Comparison of ENCODE assay signal across 8 cellular contexts in genomic region chr19:39824143-39825092, GRCh38. TPM values are rescaled to one million over a fixed set of nuclear protein-coding genes. Genes with fewer than 3 reads are reported as not detected.
DNase-seq lines count a peak whose midpoint lies in the region; ATAC-seq, FAIRE-seq and TF ChIP-seq lines count a peak whose summit lies in the region.

No MANE protein-coding gene starts in this region.

- no peak for TF ChIP-seq CTCF in CD8-positive, alpha-beta T cell (IDR thresholded peaks at IDR 0.05)
- TF ChIP-seq CTCF in PC-3 (conservative IDR thresholded peaks at IDR 0.05; ENCODE audit: low read depth, low read length) (no peak), foreskin fibroblast (IDR thresholded peaks at IDR 0.05; ENCODE audit: low read depth, low read length) (no peak), nephron progenitor cell (IDR thresholded peaks at IDR 0.05) (no peak)

- H3K4me1 ChIP-seq in CD8-positive, alpha-beta T cell (ENCODE audit: insufficient read depth, low read length): peaks cover 27% of the 10 kb centered on the region
- H3K4me1 ChIP-seq in PC-3 (ENCODE audit: insufficient read depth, low read length): no peaks in the 10 kb centered on the region

- CTCF ChIA-PET in CD8-positive, alpha-beta T cell (lab: Charles Lee): interaction anchor here (0.7 to 2.5 kb wide), 3 partner anchors 19 to 20 kb away, joined by 3 to 14 read pairs (median 4); no protein-coding TSS in a partner anchor
- CTCF ChIA-PET in PC-3 (lab: Charles Lee): no interaction called here

- H3K36me3 ChIP-seq in CD8-positive, alpha-beta T cell (ENCODE audit: insufficient read depth, low read length): peaks cover 8% of the 10 kb centered on the region
- no peaks in the 10 kb centered on the region for H3K36me3 ChIP-seq in PC-3 (ENCODE audit: low read depth, low read length)

- H3K36me3 Mint-ChIP-seq in CD8-positive, alpha-beta T cell: peaks cover 28% of the 10 kb centered on the region
- H3K36me3 Mint-ChIP-seq in activated T-helper 2 cell treated with anti-CD3 and anti-CD28 coated beads, Interferon-gamma antibody, Interleukin-2, Interleukin-4, amounts not matched to agents 10 μg/mL and 5 μg/mL and 100 μg/mL, durations not matched to agents 14 hours and 24 hours and 36 hours (ENCODE audit: low read depth): peaks cover 25% of the 10 kb centered on the region
- H3K36me3 Mint-ChIP-seq in nephron progenitor cell (ENCODE audit: low read depth): peaks cover 19% of the 10 kb centered on the region

- H3K9me2 ChIP-seq in PC-3 (replicated peaks; ENCODE audit: low read length): no peaks in the 10 kb centered on the region

- intact Hi-C loops in CD8-positive, alpha-beta T cell (cut with DNase I, micrococcal nuclease): loop anchor here (1.0 to 10.0 kb wide), 9 partner anchors 9 to 1917 kb away; partner anchors contain the start of genes FBL (in 2 of the 2), PSMC4 (in 2 of the 2), DYRK1B (in 1 of the 2) and SAMD4B (in 1 of the 2)
- intact Hi-C loops in PC-3 (cut with micrococcal nuclease): no loop called here
- intact Hi-C loops in activated T-helper 2 cell treated with anti-CD3 and anti-CD28 coated beads, Interferon-gamma antibody, Interleukin-2, Interleukin-4, amounts not matched to agents 10 μg/mL and 5 μg/mL and 100 μg/mL, durations not matched to agents 14 hours and 24 hours and 36 hours (cut with micrococcal nuclease): loop anchor here (1.0 kb wide), 2 partner anchors 9 to 21 kb away; no protein-coding TSS in a partner anchor

- ATAC-seq in CD8-positive, alpha-beta T cell: peak; percentile 98
- ATAC-seq in GM19468 (IDR thresholded peaks at IDR 0.05; ENCODE audit: extremely low read depth, unreplicated experiment): peak; percentile 53
- ATAC-seq in PC-3: peak; percentile 99

- H4K20me1 ChIP-seq in PC-3 (ENCODE audit: low read length): no peaks in the 10 kb centered on the region

- H3K27ac Mint-ChIP-seq in CD8-positive, alpha-beta T cell: no peak overlapping the region
- no peak overlapping the region for H3K27ac Mint-ChIP-seq in activated T-helper 2 cell treated with anti-CD3 and anti-CD28 coated beads, Interferon-gamma antibody, Interleukin-2, Interleukin-4, amounts not matched to agents 10 μg/mL and 5 μg/mL and 100 μg/mL, durations not matched to agents 14 hours and 24 hours and 36 hours
- peak overlapping the region; percentile 95 for H3K27ac Mint-ChIP-seq in nephron progenitor cell

- 0 out of 2 replicates have a peak, but pooled peaks cover 3% of the 10 kb centered on the region for H3K79me2 ChIP-seq in PC-3 (ENCODE audit: low read length)

- H3K9me3 ChIP-seq in CD8-positive, alpha-beta T cell (ENCODE audit: low read length): no peaks in the 10 kb centered on the region
- H3K9me3 ChIP-seq in PC-3 (ENCODE audit: low read length): no peaks in the 10 kb centered on the region

- POLR2A ChIA-PET in CD8-positive, alpha-beta T cell (lab: Charles Lee): interaction anchor here (0.6 to 1.6 kb wide), 3 partner anchors 9 to 231 kb away, joined by 3 to 7 read pairs (median 3); partner anchors contain the start of genes DYRK1B and ZNF780B
- POLR2A ChIA-PET in PC-3 (lab: Charles Lee; ENCODE audit: unreplicated experiment): no interaction called here

- H2AFZ ChIP-seq in PC-3 (ENCODE audit: low read length): peak overlapping the region; percentile 87

- H3K9ac ChIP-seq in PC-3 (ENCODE audit: low read length): peak overlapping the region; percentile 62; the same call in 1 of the 2 replicates

- no peaks in the 10 kb centered on the region for H3K27me3 Mint-ChIP-seq in CD8-positive, alpha-beta T cell (ENCODE audit: low read depth)
- H3K27me3 Mint-ChIP-seq in activated T-helper 2 cell treated with anti-CD3 and anti-CD28 coated beads, Interferon-gamma antibody, Interleukin-2, Interleukin-4, amounts not matched to agents 10 μg/mL and 5 μg/mL and 100 μg/mL, durations not matched to agents 14 hours and 24 hours and 36 hours (ENCODE audit: low read depth): no peaks in the 10 kb centered on the region
- H3K27me3 Mint-ChIP-seq in nephron progenitor cell (ENCODE audit: low read depth, poor library complexity): no peaks in the 10 kb centered on the region

- H3K9me3 Mint-ChIP-seq in CD8-positive, alpha-beta T cell: no peaks in the 10 kb centered on the region
- no peaks in the 10 kb centered on the region for H3K9me3 Mint-ChIP-seq in activated T-helper 2 cell treated with anti-CD3 and anti-CD28 coated beads, Interferon-gamma antibody, Interleukin-2, Interleukin-4, amounts not matched to agents 10 μg/mL and 5 μg/mL and 100 μg/mL, durations not matched to agents 14 hours and 24 hours and 36 hours
- H3K9me3 Mint-ChIP-seq in nephron progenitor cell: no peaks in the 10 kb centered on the region

- FAIRE-seq in HTR-8/SVneo (lab: Jason Lieb, UNC): no peak

- no peak overlapping the region for H3K4me3 Mint-ChIP-seq in CD8-positive, alpha-beta T cell
- no peak overlapping the region for H3K4me3 Mint-ChIP-seq in activated T-helper 2 cell treated with anti-CD3 and anti-CD28 coated beads, Interferon-gamma antibody, Interleukin-2, Interleukin-4, amounts not matched to agents 10 μg/mL and 5 μg/mL and 100 μg/mL, durations not matched to agents 14 hours and 24 hours and 36 hours (ENCODE audit: low read depth)
- H3K4me3 Mint-ChIP-seq in nephron progenitor cell: no peak overlapping the region

- peak; percentile 72 to 90 (median 85) for DNase-seq in CD8-positive, alpha-beta T cell
- DNase-seq in HTR-8/SVneo (ENCODE audit: insufficient read length, low spot score) (peak; percentile 69), PC-3 (peak; percentile 87), foreskin fibroblast (peak; percentile 91 to 96), nephron progenitor cell (peak; percentile 77)
- peak; percentile 86 for DNase-seq in activated T-helper 2 cell treated with anti-CD3 and anti-CD28 coated beads, Interferon-gamma antibody, Interleukin-2, Interleukin-4, amounts not matched to agents 10 μg/mL and 5 μg/mL and 100 μg/mL, durations not matched to agents 14 hours and 24 hours and 36 hours (ENCODE audit: low spot score)
- peak; percentile 89 for DNase-seq in stimulated activated naive CD4-positive, alpha-beta T cell treated with Interleukin-2 at 50 U/mL for 16 hours (lab: John Stamatoyannopoulos, UW)

- no peaks in the 10 kb centered on the region for H3K27me3 ChIP-seq in CD8-positive, alpha-beta T cell (ENCODE audit: insufficient read depth, low read length)
- no peaks in the 10 kb centered on the region for H3K27me3 ChIP-seq in PC-3 (ENCODE audit: low read length)

- peak overlapping the region; percentile 92 for H3K4me2 ChIP-seq in PC-3 (ENCODE audit: low read length)

- H3F3A ChIP-seq in PC-3 (ENCODE audit: low read length, unreplicated experiment): no peaks in the 10 kb centered on the region

- peak overlapping the region; percentile 43 for H3K27ac ChIP-seq in CD8-positive, alpha-beta T cell (ENCODE audit: low read depth, low read length)
- H3K27ac ChIP-seq in PC-3 (ENCODE audit: low read length): no peak overlapping the region

- H3K4me1 Mint-ChIP-seq in CD8-positive, alpha-beta T cell (ENCODE audit: low read depth): peaks cover 17% of the 10 kb centered on the region
- peaks cover 7% of the 10 kb centered on the region for H3K4me1 Mint-ChIP-seq in activated T-helper 2 cell treated with anti-CD3 and anti-CD28 coated beads, Interferon-gamma antibody, Interleukin-2, Interleukin-4, amounts not matched to agents 10 μg/mL and 5 μg/mL and 100 μg/mL, durations not matched to agents 14 hours and 24 hours and 36 hours (ENCODE audit: low read depth)
- peaks cover 10% of the 10 kb centered on the region for H3K4me1 Mint-ChIP-seq in nephron progenitor cell

- TSS peak; percentile 51 for BruUV-seq in PC-3 (replicated peaks; lab: Mats Ljungman, UMichigan)

- peak overlapping the region; percentile 79 for H3K4me3 ChIP-seq in CD8-positive, alpha-beta T cell (ENCODE audit: low read depth, low read length)
- peak overlapping the region; percentile 80 for H3K4me3 ChIP-seq in PC-3 (ENCODE audit: low read length)
- H3K4me3 ChIP-seq in foreskin fibroblast (ENCODE audit: low read depth in 1 of 2, low read length in 2 of 2): peak overlapping the region; percentile 86 to 98

RNA-seq across cellular contexts. Expression of gene DYRK1B, which starts 9.5 kb away (rescaled TPM):
- total RNA-seq in CD8-positive, alpha-beta T cell: 10 to 100 TPM; 19.0 to 22.6 TPM
- 2.4 and 2.8 TPM in 2 replicates for total RNA-seq in PC-3 (2014; rRNA removed)
- 6.7 and 7.3 TPM in 2 replicates for total RNA-seq in activated T-helper 2 cell treated with anti-CD3 and anti-CD28 coated beads, Interferon-gamma antibody, Interleukin-2, Interleukin-4, amounts not matched to agents 10 μg/mL and 5 μg/mL and 100 μg/mL, durations not matched to agents 14 hours and 24 hours and 36 hours

RNA-seq across cellular contexts. Expression of gene FBL, which starts 21.8 kb away (rescaled TPM):
- 100 to 1,000 TPM; 351 to 365 TPM for total RNA-seq in CD8-positive, alpha-beta T cell
- 186 and 270 TPM in 2 replicates for total RNA-seq in PC-3 (2014; rRNA removed)
- 522 and 547 TPM in 2 replicates for total RNA-seq in activated T-helper 2 cell treated with anti-CD3 and anti-CD28 coated beads, Interferon-gamma antibody, Interleukin-2, Interleukin-4, amounts not matched to agents 10 μg/mL and 5 μg/mL and 100 μg/mL, durations not matched to agents 14 hours and 24 hours and 36 hours

RNA-seq across cellular contexts. Expression of gene LEUTX, which starts 45.8 kb away (rescaled TPM):
- total RNA-seq in CD8-positive, alpha-beta T cell: not detected
- total RNA-seq in PC-3 (2014; rRNA removed): not detected in 2 replicates
- not detected in 2 replicates for total RNA-seq in activated T-helper 2 cell treated with anti-CD3 and anti-CD28 coated beads, Interferon-gamma antibody, Interleukin-2, Interleukin-4, amounts not matched to agents 10 μg/mL and 5 μg/mL and 100 μg/mL, durations not matched to agents 14 hours and 24 hours and 36 hours
